ENCODE assay signal across 1 cellular context in genomic region chr21:37338671-37339526, GRCh38.
TF ChIP-seq lines count a peak whose summit lies in the region.

No MANE protein-coding gene starts in this region.

TF ChIP-seq in GM23338, 12 proteins besides CTCF, POLR2A, EP300 and RAD21 (continued from another document):
- no peak for TF ChIP-seq REST (IDR thresholded peaks at IDR 0.05; ENCODE audit: unreplicated experiment)
